Comparison of ENCODE assay signal across 10 cellular contexts in the genomic region with DNA sequence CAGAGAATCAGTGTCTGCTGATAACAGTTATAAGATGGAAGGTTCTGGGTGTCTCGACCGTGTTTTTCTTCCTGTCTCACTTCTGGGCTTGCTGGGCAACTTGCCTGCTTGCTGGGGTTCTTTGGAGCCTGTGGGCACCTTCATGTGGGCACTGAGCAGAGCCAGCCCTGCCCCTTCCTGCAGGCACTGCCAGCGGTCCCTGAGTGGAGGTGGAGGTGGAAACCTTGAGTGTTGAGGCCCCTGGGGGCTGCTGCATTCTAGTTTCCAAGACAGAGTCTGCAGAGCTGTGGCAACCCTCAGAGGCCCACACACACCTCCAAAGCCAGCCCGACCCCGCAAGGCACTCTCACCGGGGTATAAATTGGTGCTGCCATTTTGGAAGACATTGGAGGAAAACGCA.
A peak's percentile ranks its signal among the peaks of the same experiment; 100 is the strongest.
DNase-seq lines count a peak whose midpoint lies in the region; ATAC-seq and TF ChIP-seq lines count a peak whose summit lies in the region.
"Had no signal": no experiment of that assay in that cellular context is flagged by ENCODE, and none has a peak within 500 bp of the region (broad histone marks: within the 10 kb centered on the region; RNA-seq: fewer than 3 reads in every experiment).

No MANE protein-coding gene starts in this region.

- H3K36me3 Mint-ChIP-seq in activated CD8-positive, alpha-beta memory T cell treated with anti-CD3 and anti-CD28 coated beads, Interleukin-2, amount 10 ng/mL, durations not matched to agents 7 days and 5 days = no peaks in the 10 kb centered on the region
- H3K36me3 Mint-ChIP-seq in immature natural killer cell = peaks cover 0 to 6% (median 0%) of the 10 kb centered on the region in 3 donors
- peaks cover 15% of the 10 kb centered on the region for H3K36me3 Mint-ChIP-seq in stimulated activated naive CD8-positive, alpha-beta T cell treated with anti-CD3 and anti-CD28 coated beads, Interleukin-15, Interleukin-2, amounts not matched to agents 100 ng/mL and 50 ng/mL, for 24 hours (ENCODE audit: low read depth)

- no peaks in the 10 kb centered on the region for H3K9me3 Mint-ChIP-seq in activated CD8-positive, alpha-beta memory T cell treated with anti-CD3 and anti-CD28 coated beads, Interleukin-2, amount 10 ng/mL, durations not matched to agents 7 days and 5 days (ENCODE audit: low read depth)
- no peaks in the 10 kb centered on the region for H3K9me3 Mint-ChIP-seq in immature natural killer cell
- no peaks in the 10 kb centered on the region for H3K9me3 Mint-ChIP-seq in stimulated activated naive CD8-positive, alpha-beta T cell treated with anti-CD3 and anti-CD28 coated beads, Interleukin-15, Interleukin-2, amounts not matched to agents 100 ng/mL and 50 ng/mL, for 24 hours

- TF ChIP-seq POLR2A in GM18505 (IDR thresholded peaks at IDR 0.05; ENCODE audit: borderline replicate concordance, extremely low read depth, insufficient read depth, insufficient read length) = no peak

- CTCF ChIA-PET in activated CD8-positive, alpha-beta memory T cell treated with anti-CD3 and anti-CD28 coated beads, Interleukin-2, amount 10 ng/mL, durations not matched to agents 7 days and 5 days (lab: Charles Lee) = no interaction called here

- peaks cover 15% of the 10 kb centered on the region for H3K4me1 Mint-ChIP-seq in activated CD8-positive, alpha-beta memory T cell treated with anti-CD3 and anti-CD28 coated beads, Interleukin-2, amount 10 ng/mL, durations not matched to agents 7 days and 5 days
- H3K4me1 Mint-ChIP-seq in immature natural killer cell = peaks cover 28 to 54% of the 10 kb centered on the region in 2 donors
- H3K4me1 Mint-ChIP-seq in stimulated activated naive CD8-positive, alpha-beta T cell treated with anti-CD3 and anti-CD28 coated beads, Interleukin-15, Interleukin-2, amounts not matched to agents 100 ng/mL and 50 ng/mL, for 24 hours (ENCODE audit: low read depth) = peaks cover 55% of the 10 kb centered on the region

- H3K4me3 Mint-ChIP-seq in activated CD8-positive, alpha-beta memory T cell treated with anti-CD3 and anti-CD28 coated beads, Interleukin-2, amount 10 ng/mL, durations not matched to agents 7 days and 5 days = no peak overlapping the region
- H3K4me3 Mint-ChIP-seq in immature natural killer cell = peak overlapping the region in 2 of 5 donors; percentile 5 to 36
- H3K4me3 Mint-ChIP-seq in stimulated activated naive CD8-positive, alpha-beta T cell treated with anti-CD3 and anti-CD28 coated beads, Interleukin-15, Interleukin-2, amounts not matched to agents 100 ng/mL and 50 ng/mL, for 24 hours = peak overlapping the region; percentile 63

- no peak overlapping the region for H3K27ac Mint-ChIP-seq in activated CD8-positive, alpha-beta memory T cell treated with anti-CD3 and anti-CD28 coated beads, Interleukin-2, amount 10 ng/mL, durations not matched to agents 7 days and 5 days
- peak overlapping the region in 2 of 6 donors; percentile 2 to 78 for H3K27ac Mint-ChIP-seq in immature natural killer cell
- peak overlapping the region; percentile 74 for H3K27ac Mint-ChIP-seq in stimulated activated naive CD8-positive, alpha-beta T cell treated with anti-CD3 and anti-CD28 coated beads, Interleukin-15, Interleukin-2, amounts not matched to agents 100 ng/mL and 50 ng/mL, for 24 hours

- no peak for ATAC-seq in activated CD8-positive, alpha-beta memory T cell treated with anti-CD3 and anti-CD28 coated beads, Interleukin-2, amount 10 ng/mL, durations not matched to agents 7 days and 5 days
- no peak for ATAC-seq in GM21515 (IDR thresholded peaks at IDR 0.05; ENCODE audit: unreplicated experiment)
- no peak for ATAC-seq in GM18505 (IDR thresholded peaks at IDR 0.05; ENCODE audit: unreplicated experiment)
- ATAC-seq: upper lobe of right lung had no signal

- H3K27me3 Mint-ChIP-seq in activated CD8-positive, alpha-beta memory T cell treated with anti-CD3 and anti-CD28 coated beads, Interleukin-2, amount 10 ng/mL, durations not matched to agents 7 days and 5 days = no peaks in the 10 kb centered on the region
- peaks cover 0 to 3% (median 2%) of the 10 kb centered on the region in 3 donors for H3K27me3 Mint-ChIP-seq in immature natural killer cell (ENCODE audit: low read depth in 3 of 3)
- no peaks in the 10 kb centered on the region for H3K27me3 Mint-ChIP-seq in stimulated activated naive CD8-positive, alpha-beta T cell treated with anti-CD3 and anti-CD28 coated beads, Interleukin-15, Interleukin-2, amounts not matched to agents 100 ng/mL and 50 ng/mL, for 24 hours

- DNase-seq in activated CD4-positive, alpha-beta T cell treated with anti-CD3 and anti-CD28 coated beads for 48 hours = peak; percentile 46
- DNase-seq in activated CD4-positive, alpha-beta T cell treated with anti-CD3 and anti-CD28 coated beads for 1 hour = no peak
- DNase-seq in activated CD8-positive, alpha-beta memory T cell treated with anti-CD3 and anti-CD28 coated beads, Interleukin-2, amount 10 ng/mL, durations not matched to agents 7 days and 5 days = peak; percentile 25
- DNase-seq in immature natural killer cell (peak; percentile 27 to 31 (median 31)), amniotic stem cell (lab: John Stamatoyannopoulos, UW) (no peak)
- DNase-seq: MG63, upper lobe of right lung had no signal

Comparison
In these comparisons a context has a peak if more than half of its experiments do, and no peak if none do; other contexts are left out.
1. DNase-seq: peak in activated CD4-positive, alpha-beta T cell treated with anti-CD3 and anti-CD28 coated beads for 48 hours (single experiment), activated CD8-positive, alpha-beta memory T cell treated with anti-CD3 and anti-CD28 coated beads, Interleukin-2, amount 10 ng/mL, durations not matched to agents 7 days and 5 days (single experiment) and immature natural killer cell (3 of 3); none in activated CD4-positive, alpha-beta T cell treated with anti-CD3 and anti-CD28 coated beads for 1 hour (single experiment) and amniotic stem cell (single experiment).